12 cellular contexts compared by ENCODE assay signal in the genomic region with DNA sequence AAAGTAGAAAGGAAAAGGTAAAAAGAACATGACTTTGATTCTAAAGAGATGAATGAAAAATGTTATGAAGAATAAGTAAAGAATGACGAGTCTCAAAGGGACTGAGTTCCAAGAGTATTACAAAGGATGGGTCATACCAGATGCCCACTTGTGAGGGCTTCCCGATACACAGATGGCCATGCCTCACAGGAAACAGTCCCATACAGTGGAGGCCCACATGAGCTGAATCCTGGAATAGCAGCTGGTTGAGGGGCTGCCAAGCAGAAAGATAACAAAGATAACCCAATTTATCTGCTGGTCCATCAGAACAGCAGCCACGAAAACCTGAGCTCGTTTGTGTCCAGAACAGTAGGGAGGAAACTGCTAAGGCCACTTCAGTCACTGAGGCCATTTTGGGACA. TPM values are rescaled to one million over a fixed set of nuclear protein-coding genes. Genes with fewer than 3 reads are reported as not detected.
A peak's percentile ranks its signal among the peaks of the same experiment; 100 is the strongest.
DNase-seq lines count a peak whose midpoint lies in the region; ATAC-seq and TF ChIP-seq lines count a peak whose summit lies in the region.
"Had no signal": no experiment of that assay in that cellular context is flagged by ENCODE, and none has a peak within 500 bp of the region (broad histone marks: within the 10 kb centered on the region; RNA-seq: fewer than 3 reads in every experiment).

No MANE protein-coding gene starts in this region.

- H3K27ac ChIP-seq in coronary artery (peak overlapping the region; percentile 4 to 13), prostate gland (no peak overlapping the region)
- H3K27ac ChIP-seq: colonic mucosa had no signal

- 54% methylated on average over 4 of the region's 4 CpGs for WGBS in prostate gland

- H3K4me3 ChIP-seq in MG63: no peak overlapping the region
- peak overlapping the region; percentile 6 for H3K4me3 ChIP-seq in coronary artery
- no peak overlapping the region for H3K4me3 ChIP-seq in prostate gland
- H3K4me3 ChIP-seq: colonic mucosa had no signal

- peak overlapping the region; percentile 2 for H3K4me3 Mint-ChIP-seq in natural killer cell

- no peak for TF ChIP-seq POLR2A in prostate gland (IDR thresholded peaks at IDR 0.05)

- peaks cover 6% of the 10 kb centered on the region for H3K4me1 ChIP-seq in prostate gland (replicated peaks)
- H3K4me1 ChIP-seq: colonic mucosa had no signal

- H3K27me3 Mint-ChIP-seq in natural killer cell (ENCODE audit: low read depth in 2 of 2): no peaks in the 10 kb centered on the region

- H3K9me3 ChIP-seq in MG63: no peaks in the 10 kb centered on the region
- H3K9me3 ChIP-seq in prostate gland: no peaks in the 10 kb centered on the region
- H3K9me3 ChIP-seq: colonic mucosa had no signal

- H3K4me1 Mint-ChIP-seq in natural killer cell: peaks cover 59 to 67% of the 10 kb centered on the region in 2 donors

- peak overlapping the region in 1 of 2 donors; percentile 37 for H3K27ac Mint-ChIP-seq in natural killer cell

- H3K36me3 Mint-ChIP-seq in natural killer cell: peaks cover 37% of the 10 kb centered on the region

- peak; percentile 60 for DNase-seq in Daoy (ENCODE audit: low read depth)
- peak; percentile 30 for DNase-seq in MG63
- no peak for DNase-seq in coronary artery (ENCODE audit: low spot score)
- no peak for DNase-seq in natural killer cell
- no peak for DNase-seq in NCI-H2171 treated with DMSO at 0.1 percent for 48 hours (lab: John Stamatoyannopoulos, UW)
- no peak for DNase-seq in nucleus accumbens (lab: John Stamatoyannopoulos, UW)
- DNase-seq in prostate gland (ENCODE audit: low spot score): no peak
- DNase-seq: colonic mucosa; COR-L47; NCI-H2107; stimulated activated CD4-positive, alpha-beta T cell treated with anti-CD3 and anti-CD28 coated beads, Interleukin-1b, Interleukin-23, amount 100 ng/mL, for 48 hours had no signal

- intact Hi-C loops in natural killer cell (cut with micrococcal nuclease): loop anchor here (10.0 kb wide), 3 partner anchors 274 to 696 kb away; a partner anchor contains a TSS
- intact Hi-C loops in prostate gland (cut with DNase I): no loop called here

- H3K9me3 Mint-ChIP-seq in natural killer cell: no peaks in the 10 kb centered on the region

- H3K36me3 ChIP-seq in MG63 (peaks cover 82% of the 10 kb centered on the region), prostate gland (no peaks in the 10 kb centered on the region)
- H3K36me3 ChIP-seq: colonic mucosa had no signal

- no peak for ATAC-seq in natural killer cell
- ATAC-seq in GM18909 (IDR thresholded peaks at IDR 0.05; ENCODE audit: poor library complexity, unreplicated experiment): no peak

- H3K27me3 ChIP-seq in MG63 (no peaks in the 10 kb centered on the region), prostate gland (replicated peaks; ENCODE audit: insufficient read depth) (no peaks in the 10 kb centered on the region)
- H3K27me3 ChIP-seq: colonic mucosa had no signal

- no peak for TF ChIP-seq CTCF in coronary artery (IDR thresholded peaks at IDR 0.05)
- no peak for TF ChIP-seq CTCF in natural killer cell (IDR thresholded peaks at IDR 0.05)
- TF ChIP-seq CTCF in prostate gland (IDR thresholded peaks at IDR 0.05): no peak

RNA-seq across cellular contexts. Expression of a gene that starts 3.7 kb away (rescaled TPM):
- total RNA-seq in Daoy (2014; rRNA removed; shearing (Covaris generic)): 234 and 246 TPM in 2 replicates
- 191 and 261 TPM in 2 replicates for total RNA-seq in MG63 (2014; rRNA removed; shearing (Covaris generic); ENCODE audit: low replicate concordance)
- total RNA-seq in natural killer cell (10 to 100 TPM; 60.7 to 75.1 (median 63.0) TPM), prostate gland (100 to 1,000 TPM; 102 to 142 TPM)

Comparison
In these comparisons a context has a peak if more than half of its experiments do, and no peak if none do; other contexts are left out.
1. DNase-seq: peak in Daoy (single experiment) and MG63 (single experiment); none in coronary artery (single experiment), natural killer cell (single experiment), NCI-H2171 treated with DMSO at 0.1 percent for 48 hours (single experiment), nucleus accumbens (0 of 56) and prostate gland (single experiment).
2. H3K27ac ChIP-seq: peak in coronary artery (2 of 2); none in prostate gland (0 of 2).